ENCODE assay signal across 8 cellular contexts in the genomic region with DNA sequence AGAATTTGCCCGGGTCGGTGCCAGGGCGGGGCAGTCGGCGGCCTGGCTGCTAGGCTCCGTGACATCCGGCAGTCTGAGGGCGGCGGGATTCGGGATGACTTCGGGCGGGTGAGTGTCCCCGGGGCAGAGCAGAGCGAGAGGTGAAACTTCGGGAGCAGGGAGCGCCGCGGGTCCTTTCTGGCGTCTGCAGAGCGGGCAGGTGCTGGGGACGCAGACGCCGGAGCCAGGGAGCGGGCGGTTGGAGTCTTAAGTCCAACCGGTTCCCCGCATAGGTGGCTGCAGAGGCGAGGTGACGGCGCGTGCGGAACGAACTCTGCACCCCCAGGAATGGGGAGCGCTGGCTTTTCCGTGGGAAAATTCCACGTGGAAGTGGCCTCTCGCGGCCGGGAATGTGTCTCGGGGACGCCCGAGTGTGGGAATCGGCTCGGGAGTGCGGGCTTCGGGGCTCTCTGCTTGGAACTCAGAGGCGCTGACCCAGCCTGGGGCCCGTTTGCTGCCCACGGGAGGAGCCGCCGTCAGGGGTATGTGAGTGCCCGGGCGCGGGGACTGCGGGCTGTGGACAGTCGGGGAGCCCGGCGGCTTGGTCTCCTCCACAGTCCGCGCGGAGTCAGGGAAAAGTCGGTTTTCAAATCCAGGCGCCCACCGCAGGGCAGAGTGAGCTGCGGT. TPM values are rescaled to one million over a fixed set of nuclear protein-coding genes. Genes with fewer than 3 reads are reported as not detected.
DNase-seq lines count a peak whose midpoint lies in the region; ATAC-seq and TF ChIP-seq lines count a peak whose summit lies in the region.

Gene B4GALNT2 (plus strand): TSS at position 71 of the 666 bp plus-strand sequence. CDS start 24 bp downstream, at position 95.

- peak within 1 kb of the TSS; percentile 49 for H2AFZ ChIP-seq in parathyroid adenoma

- H3K27me3 ChIP-seq in SJSA1 (replicated peaks): peaks cover 12% of the 10 kb centered on the region; the same call in 1 of the 2 replicates
- peaks cover 3% of the 10 kb centered on the region for H3K27me3 ChIP-seq in parathyroid adenoma (ENCODE audit: control insufficient read depth, insufficient read depth, low read length)

- H3K79me2 ChIP-seq in parathyroid adenoma: no peaks in the 10 kb centered on the region

- H3K9me3 ChIP-seq in SJSA1 (replicated peaks) (no peaks in the 10 kb centered on the region; the same call in 1 of the 2 replicates), parathyroid adenoma (ENCODE audit: control insufficient read depth, low read length) (no peaks in the 10 kb centered on the region)

- H3K27ac ChIP-seq in SJSA1 (peak within 1 kb of the TSS; percentile 27), parathyroid adenoma (no peak within 1 kb of the TSS)

- peak within 1 kb of the TSS; percentile 78 for H3K4me2 ChIP-seq in parathyroid adenoma (ENCODE audit: low read length)

- H3K4me3 ChIP-seq in SJSA1 (peak within 1 kb of the TSS; percentile 38), epithelial cell of esophagus (ENCODE audit: low read length) (peak within 1 kb of the TSS; percentile 48), parathyroid adenoma (ENCODE audit: low read depth, low read length) (peak within 1 kb of the TSS; percentile 36)

- in situ Hi-C loops in Caki2 (cut with HindIII; ENCODE audit: low pct_unique_long_range_greater_than_20kb, low sequenced_read_pairs): no loop called here

- no peak for ATAC-seq in HG02885 (IDR thresholded peaks at IDR 0.05; ENCODE audit: poor library complexity, unreplicated experiment)
- no peak for ATAC-seq in HG02938 (IDR thresholded peaks at IDR 0.05; ENCODE audit: unreplicated experiment)

- DNase-seq in Caki2 (ENCODE audit: low read depth): peak; percentile 65
- peak; percentile 57 to 58 for DNase-seq in SJSA1 (ENCODE audit: low read depth in 1 of 2, low spot score in 2 of 2)
- DNase-seq in epithelial cell of esophagus (ENCODE audit: low read depth): peak; percentile 32
- no peak for DNase-seq in NCI-H1436 treated with DMSO at 0.1 percent for 48 hours (lab: John Stamatoyannopoulos, UW)
- no peak for DNase-seq in cortex of kidney (lab: John Stamatoyannopoulos, UW)

- TF ChIP-seq CTCF in epithelial cell of esophagus (IDR thresholded peaks at IDR 0.05; ENCODE audit: insufficient read depth, low read depth, low read length, missing control alignments): no peak
- no peak for TF ChIP-seq CTCF in parathyroid adenoma (IDR thresholded peaks at IDR 0.05)

- H3K4me1 ChIP-seq in SJSA1 (replicated peaks): peaks cover 21% of the 10 kb centered on the region
- no peaks in the 10 kb centered on the region for H3K4me1 ChIP-seq in parathyroid adenoma

- no peak within 1 kb of the TSS for H3K9ac ChIP-seq in parathyroid adenoma

- no peaks in the 10 kb centered on the region for H3K36me3 ChIP-seq in SJSA1
- no peaks in the 10 kb centered on the region for H3K36me3 ChIP-seq in parathyroid adenoma (ENCODE audit: control insufficient read depth, insufficient read depth, low read length)

RNA-seq across cellular contexts. Expression of gene B4GALNT2, which starts in this region (rescaled TPM):
- 13.2 and 20.0 TPM in 2 replicates for total RNA-seq in Caki2 (2014; rRNA removed; shearing (Covaris generic); ENCODE audit: low replicate concordance)
- total RNA-seq in SJSA1 (2014; rRNA removed; shearing (Covaris generic)): 0.06 and 0.39 TPM in 2 replicates

Comparison
In these comparisons a context has a peak if more than half of its experiments do, and no peak if none do; other contexts are left out.
1. RNA of gene B4GALNT2 (total RNA-seq): 13.2 to 20.0 TPM in Caki2; 0.06 to 0.39 TPM in SJSA1; every median in the first group is over 10 times any median in the second.
2. Peak in DNase-seq, H3K4me3 ChIP-seq and H3K27ac ChIP-seq in SJSA1; RNA of the gene not detected or under 1 TPM.
3. DNase-seq: peak in Caki2 (single experiment) and epithelial cell of esophagus (single experiment); none in NCI-H1436 treated with DMSO at 0.1 percent for 48 hours (single experiment) and cortex of kidney (single experiment).
4. Peak in every context shown above with its lines, with median percentiles within 50 percentile points of each other: H3K4me3 ChIP-seq.